In genomic region chr1:8182034-8182761, GRCh38 we compare ENCODE assay signal across 1 cellular context.
TF ChIP-seq lines count a peak whose summit lies in the region.

No MANE protein-coding gene starts in this region.

TF ChIP-seq in HepG2, 621 proteins besides CTCF, POLR2A, EP300 and RAD21 (continued from another document and continues in another):
- TF ChIP-seq, protein P1, sequence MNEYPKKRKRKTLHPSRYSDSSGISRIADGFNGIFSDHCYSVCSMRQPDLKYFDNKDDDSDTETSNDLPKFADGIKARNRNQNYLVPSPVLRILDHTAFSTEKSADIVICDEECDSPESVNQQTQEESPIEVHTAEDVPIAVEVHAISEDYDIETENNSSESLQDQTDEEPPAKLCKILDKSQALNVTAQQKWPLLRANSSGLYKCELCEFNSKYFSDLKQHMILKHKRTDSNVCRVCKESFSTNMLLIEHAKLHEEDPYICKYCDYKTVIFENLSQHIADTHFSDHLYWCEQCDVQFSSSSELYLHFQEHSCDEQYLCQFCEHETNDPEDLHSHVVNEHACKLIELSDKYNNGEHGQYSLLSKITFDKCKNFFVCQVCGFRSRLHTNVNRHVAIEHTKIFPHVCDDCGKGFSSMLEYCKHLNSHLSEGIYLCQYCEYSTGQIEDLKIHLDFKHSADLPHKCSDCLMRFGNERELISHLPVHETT (CRISPR knock-in tag; conservative IDR thresholded peaks at IDR 0.05): no peak; the same call in 1 of the 2 replicates
- peak; percentile 38; the same call in 1 of the 2 replicates for TF ChIP-seq TBX2 (CRISPR knock-in tag; IDR thresholded peaks at IDR 0.05; ENCODE audit: borderline replicate concordance)
- no peak for TF ChIP-seq GATAD1 (CRISPR knock-in tag; IDR thresholded peaks at IDR 0.05)
- TF ChIP-seq ZNF724P (CRISPR knock-in tag; IDR thresholded peaks at IDR 0.05; ENCODE audit: borderline replicate concordance): 0 out of 2 replicates have a peak, but pooled peaks have one; percentile 61
- TF ChIP-seq NKX3-1 (CRISPR knock-in tag; IDR thresholded peaks at IDR 0.05): no peak
- TF ChIP-seq, protein P2, sequence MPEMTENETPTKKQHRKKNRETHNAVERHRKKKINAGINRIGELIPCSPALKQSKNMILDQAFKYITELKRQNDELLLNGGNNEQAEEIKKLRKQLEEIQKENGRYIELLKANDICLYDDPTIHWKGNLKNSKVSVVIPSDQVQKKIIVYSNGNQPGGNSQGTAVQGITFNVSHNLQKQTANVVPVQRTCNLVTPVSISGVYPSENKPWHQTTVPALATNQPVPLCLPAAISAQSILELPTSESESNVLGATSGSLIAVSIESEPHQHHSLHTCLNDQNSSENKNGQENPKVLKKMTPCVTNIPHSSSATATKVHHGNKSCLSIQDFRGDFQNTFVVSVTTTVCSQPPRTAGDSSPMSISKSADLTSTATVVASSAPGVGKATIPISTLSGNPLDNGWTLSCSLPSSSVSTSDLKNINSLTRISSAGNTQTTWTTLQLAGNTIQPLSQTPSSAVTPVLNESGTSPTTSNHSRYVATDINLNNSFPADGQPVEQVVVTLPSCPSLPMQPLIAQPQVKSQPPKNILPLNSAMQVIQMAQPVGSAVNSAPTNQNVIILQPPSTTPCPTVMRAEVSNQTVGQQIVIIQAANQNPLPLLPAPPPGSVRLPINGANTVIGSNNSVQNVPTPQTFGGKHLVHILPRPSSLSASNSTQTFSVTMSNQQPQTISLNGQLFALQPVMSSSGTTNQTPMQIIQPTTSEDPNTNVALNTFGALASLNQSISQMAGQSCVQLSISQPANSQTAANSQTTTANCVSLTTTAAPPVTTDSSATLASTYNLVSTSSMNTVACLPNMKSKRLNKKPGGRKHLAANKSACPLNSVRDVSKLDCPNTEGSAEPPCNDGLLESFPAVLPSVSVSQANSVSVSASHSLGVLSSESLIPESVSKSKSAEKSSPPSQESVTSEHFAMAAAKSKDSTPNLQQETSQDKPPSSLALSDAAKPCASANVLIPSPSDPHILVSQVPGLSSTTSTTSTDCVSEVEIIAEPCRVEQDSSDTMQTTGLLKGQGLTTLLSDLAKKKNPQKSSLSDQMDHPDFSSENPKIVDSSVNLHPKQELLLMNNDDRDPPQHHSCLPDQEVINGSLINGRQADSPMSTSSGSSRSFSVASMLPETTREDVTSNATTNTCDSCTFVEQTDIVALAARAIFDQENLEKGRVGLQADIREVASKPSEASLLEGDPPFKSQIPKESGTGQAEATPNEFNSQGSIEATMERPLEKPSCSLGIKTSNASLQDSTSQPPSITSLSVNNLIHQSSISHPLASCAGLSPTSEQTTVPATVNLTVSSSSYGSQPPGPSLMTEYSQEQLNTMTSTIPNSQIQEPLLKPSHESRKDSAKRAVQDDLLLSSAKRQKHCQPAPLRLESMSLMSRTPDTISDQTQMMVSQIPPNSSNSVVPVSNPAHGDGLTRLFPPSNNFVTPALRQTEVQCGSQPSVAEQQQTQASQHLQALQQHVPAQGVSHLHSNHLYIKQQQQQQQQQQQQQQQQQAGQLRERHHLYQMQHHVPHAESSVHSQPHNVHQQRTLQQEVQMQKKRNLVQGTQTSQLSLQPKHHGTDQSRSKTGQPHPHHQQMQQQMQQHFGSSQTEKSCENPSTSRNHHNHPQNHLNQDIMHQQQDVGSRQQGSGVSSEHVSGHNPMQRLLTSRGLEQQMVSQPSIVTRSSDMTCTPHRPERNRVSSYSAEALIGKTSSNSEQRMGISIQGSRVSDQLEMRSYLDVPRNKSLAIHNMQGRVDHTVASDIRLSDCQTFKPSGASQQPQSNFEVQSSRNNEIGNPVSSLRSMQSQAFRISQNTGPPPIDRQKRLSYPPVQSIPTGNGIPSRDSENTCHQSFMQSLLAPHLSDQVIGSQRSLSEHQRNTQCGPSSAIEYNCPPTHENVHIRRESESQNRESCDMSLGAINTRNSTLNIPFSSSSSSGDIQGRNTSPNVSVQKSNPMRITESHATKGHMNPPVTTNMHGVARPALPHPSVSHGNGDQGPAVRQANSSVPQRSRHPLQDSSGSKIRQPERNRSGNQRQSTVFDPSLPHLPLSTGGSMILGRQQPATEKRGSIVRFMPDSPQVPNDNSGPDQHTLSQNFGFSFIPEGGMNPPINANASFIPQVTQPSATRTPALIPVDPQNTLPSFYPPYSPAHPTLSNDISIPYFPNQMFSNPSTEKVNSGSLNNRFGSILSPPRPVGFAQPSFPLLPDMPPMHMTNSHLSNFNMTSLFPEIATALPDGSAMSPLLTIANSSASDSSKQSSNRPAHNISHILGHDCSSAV (CRISPR knock-in tag; IDR thresholded peaks at IDR 0.05; ENCODE audit: borderline replicate concordance): no peak
- no peak; the same call in 1 of the 2 replicates for TF ChIP-seq MIER2 (CRISPR knock-in tag; IDR thresholded peaks at IDR 0.05)
- no peak for TF ChIP-seq ZNF891 (CRISPR knock-in tag; IDR thresholded peaks at IDR 0.05)
- no peak for TF ChIP-seq ATRX (CRISPR knock-in tag; IDR thresholded peaks at IDR 0.05; ENCODE audit: borderline replicate concordance)
- TF ChIP-seq HOXA7 (CRISPR knock-in tag; IDR thresholded peaks at IDR 0.05): no peak
- no peak for TF ChIP-seq TAF15 (IDR thresholded peaks at IDR 0.05; ENCODE audit: low read depth, low read length, poor library complexity, severe bottlenecking)
- peak; percentile 94 for TF ChIP-seq GATAD2A (CRISPR knock-in tag; IDR thresholded peaks at IDR 0.05)
- TF ChIP-seq CENPBD1 (CRISPR knock-in tag; IDR thresholded peaks at IDR 0.05; ENCODE audit: borderline replicate concordance, low read depth): no peak
- TF ChIP-seq ZNF432 (CRISPR knock-in tag; IDR thresholded peaks at IDR 0.05; ENCODE audit: borderline replicate concordance): no peak
- peak; percentile 72 for TF ChIP-seq FOXP1 (IDR thresholded peaks at IDR 0.05)
- peak; percentile 80; the same call in 1 of the 2 replicates for TF ChIP-seq FOXP1 (CRISPR knock-in tag; IDR thresholded peaks at IDR 0.05)
- no peak for TF ChIP-seq ZNF329 (CRISPR knock-in tag; IDR thresholded peaks at IDR 0.05; ENCODE audit: low read depth)
- TF ChIP-seq ZNF850 (CRISPR knock-in tag; conservative IDR thresholded peaks at IDR 0.05): 0 out of 2 replicates have a peak, but pooled peaks have one; percentile 44
- TF ChIP-seq ZSCAN9 (CRISPR knock-in tag; IDR thresholded peaks at IDR 0.05; ENCODE audit: borderline replicate concordance): 0 out of 2 replicates have a peak, but pooled peaks have one; percentile 64
- no peak for TF ChIP-seq ZNF367 (CRISPR knock-in tag; IDR thresholded peaks at IDR 0.05; ENCODE audit: borderline replicate concordance)
- TF ChIP-seq ZNF180 (CRISPR knock-in tag; IDR thresholded peaks at IDR 0.05; ENCODE audit: borderline replicate concordance, low read depth): no peak
- TF ChIP-seq, protein P3, sequence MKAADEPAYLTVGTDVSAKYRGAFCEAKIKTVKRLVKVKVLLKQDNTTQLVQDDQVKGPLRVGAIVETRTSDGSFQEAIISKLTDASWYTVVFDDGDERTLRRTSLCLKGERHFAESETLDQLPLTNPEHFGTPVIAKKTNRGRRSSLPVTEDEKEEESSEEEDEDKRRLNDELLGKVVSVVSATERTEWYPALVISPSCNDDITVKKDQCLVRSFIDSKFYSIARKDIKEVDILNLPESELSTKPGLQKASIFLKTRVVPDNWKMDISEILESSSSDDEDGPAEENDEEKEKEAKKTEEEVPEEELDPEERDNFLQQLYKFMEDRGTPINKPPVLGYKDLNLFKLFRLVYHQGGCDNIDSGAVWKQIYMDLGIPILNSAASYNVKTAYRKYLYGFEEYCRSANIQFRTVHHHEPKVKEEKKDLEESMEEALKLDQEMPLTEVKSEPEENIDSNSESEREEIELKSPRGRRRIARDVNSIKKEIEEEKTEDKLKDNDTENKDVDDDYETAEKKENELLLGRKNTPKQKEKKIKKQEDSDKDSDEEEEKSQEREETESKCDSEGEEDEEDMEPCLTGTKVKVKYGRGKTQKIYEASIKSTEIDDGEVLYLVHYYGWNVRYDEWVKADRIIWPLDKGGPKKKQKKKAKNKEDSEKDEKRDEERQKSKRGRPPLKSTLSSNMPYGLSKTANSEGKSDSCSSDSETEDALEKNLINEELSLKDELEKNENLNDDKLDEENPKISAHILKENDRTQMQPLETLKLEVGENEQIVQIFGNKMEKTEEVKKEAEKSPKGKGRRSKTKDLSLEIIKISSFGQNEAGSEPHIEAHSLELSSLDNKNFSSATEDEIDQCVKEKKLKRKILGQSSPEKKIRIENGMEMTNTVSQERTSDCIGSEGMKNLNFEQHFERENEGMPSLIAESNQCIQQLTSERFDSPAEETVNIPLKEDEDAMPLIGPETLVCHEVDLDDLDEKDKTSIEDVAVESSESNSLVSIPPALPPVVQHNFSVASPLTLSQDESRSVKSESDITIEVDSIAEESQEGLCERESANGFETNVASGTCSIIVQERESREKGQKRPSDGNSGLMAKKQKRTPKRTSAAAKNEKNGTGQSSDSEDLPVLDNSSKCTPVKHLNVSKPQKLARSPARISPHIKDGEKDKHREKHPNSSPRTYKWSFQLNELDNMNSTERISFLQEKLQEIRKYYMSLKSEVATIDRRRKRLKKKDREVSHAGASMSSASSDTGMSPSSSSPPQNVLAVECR (CRISPR knock-in tag; IDR thresholded peaks at IDR 0.05; ENCODE audit: borderline replicate concordance): no peak
- TF ChIP-seq ZNF784 (CRISPR knock-in tag; IDR thresholded peaks at IDR 0.05; ENCODE audit: borderline replicate concordance): no peak
- TF ChIP-seq TCF7L2 (IDR thresholded peaks at IDR 0.05; ENCODE audit: low read depth, low read length): no peak
- TF ChIP-seq ZNF660 (CRISPR knock-in tag; IDR thresholded peaks at IDR 0.05; ENCODE audit: borderline replicate concordance, low read depth): no peak
- TF ChIP-seq, protein P4, sequence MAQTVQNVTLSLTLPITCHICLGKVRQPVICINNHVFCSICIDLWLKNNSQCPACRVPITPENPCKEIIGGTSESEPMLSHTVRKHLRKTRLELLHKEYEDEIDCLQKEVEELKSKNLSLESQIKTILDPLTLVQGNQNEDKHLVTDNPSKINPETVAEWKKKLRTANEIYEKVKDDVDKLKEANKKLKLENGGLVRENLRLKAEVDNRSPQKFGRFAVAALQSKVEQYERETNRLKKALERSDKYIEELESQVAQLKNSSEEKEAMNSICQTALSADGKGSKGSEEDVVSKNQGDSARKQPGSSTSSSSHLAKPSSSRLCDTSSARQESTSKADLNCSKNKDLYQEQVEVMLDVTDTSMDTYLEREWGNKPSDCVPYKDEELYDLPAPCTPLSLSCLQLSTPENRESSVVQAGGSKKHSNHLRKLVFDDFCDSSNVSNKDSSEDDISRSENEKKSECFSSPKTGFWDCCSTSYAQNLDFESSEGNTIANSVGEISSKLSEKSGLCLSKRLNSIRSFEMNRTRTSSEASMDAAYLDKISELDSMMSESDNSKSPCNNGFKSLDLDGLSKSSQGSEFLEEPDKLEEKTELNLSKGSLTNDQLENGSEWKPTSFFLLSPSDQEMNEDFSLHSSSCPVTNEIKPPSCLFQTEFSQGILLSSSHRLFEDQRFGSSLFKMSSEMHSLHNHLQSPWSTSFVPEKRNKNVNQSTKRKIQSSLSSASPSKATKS (CRISPR knock-in tag; IDR thresholded peaks at IDR 0.05): peak; percentile 52; the same call in 1 of the 2 replicates
- TF ChIP-seq ZNF33B (CRISPR knock-in tag; IDR thresholded peaks at IDR 0.05): no peak
- no peak for TF ChIP-seq ZNF383 (CRISPR knock-in tag; IDR thresholded peaks at IDR 0.05; ENCODE audit: borderline replicate concordance)
- TF ChIP-seq SETDB1 (CRISPR knock-in tag; IDR thresholded peaks at IDR 0.05; ENCODE audit: borderline replicate concordance): no peak
- TF ChIP-seq KDM2A (CRISPR knock-in tag; IDR thresholded peaks at IDR 0.05; ENCODE audit: borderline replicate concordance, low read depth): no peak
- TF ChIP-seq ZNF274 (CRISPR knock-in tag; IDR thresholded peaks at IDR 0.05): no peak
- TF ChIP-seq DMAP1 (CRISPR knock-in tag; IDR thresholded peaks at IDR 0.05): peak; percentile 36; the same call in 1 of the 2 replicates
- no peak for TF ChIP-seq U2AF1 (optimal IDR thresholded peaks at IDR 0.05; ENCODE audit: low read depth, low read length)
- TF ChIP-seq ZBTB14 (CRISPR knock-in tag; IDR thresholded peaks at IDR 0.05): no peak
- TF ChIP-seq, protein P5, sequence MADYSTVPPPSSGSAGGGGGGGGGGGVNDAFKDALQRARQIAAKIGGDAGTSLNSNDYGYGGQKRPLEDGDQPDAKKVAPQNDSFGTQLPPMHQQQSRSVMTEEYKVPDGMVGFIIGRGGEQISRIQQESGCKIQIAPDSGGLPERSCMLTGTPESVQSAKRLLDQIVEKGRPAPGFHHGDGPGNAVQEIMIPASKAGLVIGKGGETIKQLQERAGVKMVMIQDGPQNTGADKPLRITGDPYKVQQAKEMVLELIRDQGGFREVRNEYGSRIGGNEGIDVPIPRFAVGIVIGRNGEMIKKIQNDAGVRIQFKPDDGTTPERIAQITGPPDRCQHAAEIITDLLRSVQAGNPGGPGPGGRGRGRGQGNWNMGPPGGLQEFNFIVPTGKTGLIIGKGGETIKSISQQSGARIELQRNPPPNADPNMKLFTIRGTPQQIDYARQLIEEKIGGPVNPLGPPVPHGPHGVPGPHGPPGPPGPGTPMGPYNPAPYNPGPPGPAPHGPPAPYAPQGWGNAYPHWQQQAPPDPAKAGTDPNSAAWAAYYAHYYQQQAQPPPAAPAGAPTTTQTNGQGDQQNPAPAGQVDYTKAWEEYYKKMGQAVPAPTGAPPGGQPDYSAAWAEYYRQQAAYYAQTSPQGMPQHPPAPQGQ (CRISPR knock-in tag; IDR thresholded peaks at IDR 0.05; ENCODE audit: borderline replicate concordance): no peak
- no peak for TF ChIP-seq HOMEZ (CRISPR knock-in tag; IDR thresholded peaks at IDR 0.05; ENCODE audit: low read depth)
